15 cellular contexts compared by ENCODE assay signal in genomic region chr17:1059131-1059795, GRCh38.
DNase-seq lines count a peak whose midpoint lies in the region; ATAC-seq and TF ChIP-seq lines count a peak whose summit lies in the region.
"Had no signal": no experiment of that assay in that cellular context is flagged by ENCODE, and none has a peak within 500 bp of the region (broad histone marks: within the 10 kb centered on the region; RNA-seq: fewer than 3 reads in every experiment).

No MANE protein-coding gene starts in this region.

- no peak overlapping the region for H3K4me2 ChIP-seq in mammary epithelial cell (ENCODE audit: insufficient read depth, low read depth, low read length)

- no peak overlapping the region for H3K4me3 Mint-ChIP-seq in MCF 10A (ENCODE audit: unreplicated experiment)
- H3K4me3 Mint-ChIP-seq in nephron progenitor cell = no peak overlapping the region
- H3K4me3 Mint-ChIP-seq: B cell; CD4-positive, alpha-beta memory T cell; HFFc6 had no signal

- H3K9me3 ChIP-seq in mammary epithelial cell (replicated peaks; ENCODE audit: insufficient read depth, low read length) = no peaks in the 10 kb centered on the region
- H3K9me3 ChIP-seq: Peyer's patch had no signal

- no peaks in the 10 kb centered on the region for H3K79me2 ChIP-seq in mammary epithelial cell (ENCODE audit: insufficient read depth, low read length)

- H3K36me3 Mint-ChIP-seq in MCF 10A (ENCODE audit: insufficient read depth, unreplicated experiment) (peaks cover 42% of the 10 kb centered on the region), nephron progenitor cell (ENCODE audit: low read depth) (peaks cover 52% of the 10 kb centered on the region)

- H3K36me3 ChIP-seq in mammary epithelial cell (ENCODE audit: insufficient read depth, low read length) = peaks cover 7% of the 10 kb centered on the region

- no peak overlapping the region for H2AFZ ChIP-seq in mammary epithelial cell (ENCODE audit: low read depth, low read length)

- peaks cover 8% of the 10 kb centered on the region for H3K4me1 Mint-ChIP-seq in MCF 10A (ENCODE audit: insufficient read depth, unreplicated experiment)
- H3K4me1 Mint-ChIP-seq in nephron progenitor cell = peaks cover 13% of the 10 kb centered on the region
- H3K4me1 Mint-ChIP-seq: B cell had no signal

- dilution Hi-C loops in mammary epithelial cell (cut with HindIII; ENCODE audit: low sequenced_read_pairs) = loop anchor here (5.0 to 10.0 kb wide), 2 partner anchors 52 to 196 kb away; no protein-coding TSS in a partner anchor

- H3K27me3 Mint-ChIP-seq in MCF 10A (ENCODE audit: insufficient read depth, unreplicated experiment) (no peaks in the 10 kb centered on the region), nephron progenitor cell (ENCODE audit: low read depth, poor library complexity) (no peaks in the 10 kb centered on the region)
- H3K27me3 Mint-ChIP-seq: B cell; CD4-positive, alpha-beta memory T cell had no signal

- DNase-seq in MCF 10A (ENCODE audit: unreplicated experiment) (no peak), mammary epithelial cell (no peak), NCI-H1105 (lab: John Stamatoyannopoulos, UW) (peak; percentile 43), nephron progenitor cell (no peak), 8988T (no peak)
- no peak for DNase-seq in activated CD4-positive, CD25-positive, alpha-beta regulatory T cell (lab: John Stamatoyannopoulos, UW)
- DNase-seq: GDM1, HFFc6, NCI-H187 had no signal

- no peak overlapping the region for H3K4me3 ChIP-seq in mammary epithelial cell (replicated peaks in 1 of 3; ENCODE audit: insufficient read depth in 1 of 3, low read depth in 2 of 3, low read length in 3 of 3)
- H3K4me3 ChIP-seq: K562, Peyer's patch had no signal

- CTCF ChIA-PET in MCF 10A (lab: Yijun Ruan, JAX) = interaction anchor here (0.6 to 1.8 kb wide), 8 partner anchors 11 to 128 kb away, joined by 3 to 8 read pairs (median 4); no protein-coding TSS in a partner anchor
- CTCF ChIA-PET in mammary epithelial cell (lab: Charles Lee; ENCODE audit: low non-redundant PET) = no interaction called here

- TF ChIP-seq CTCF in MCF 10A (IDR thresholded peaks at IDR 0.05; ENCODE audit: unreplicated experiment) (no peak), mammary epithelial cell (conservative IDR thresholded peaks at IDR 0.05 in 1 of 2, IDR thresholded peaks at IDR 0.05 in 1 of 2; ENCODE audit: extremely low read depth in 1 of 2, insufficient read depth in 1 of 2, low read depth in 1 of 2, low read length in 2 of 2) (no peak), nephron progenitor cell (IDR thresholded peaks at IDR 0.05) (no peak)

- no peak for ATAC-seq in GM18867 (IDR thresholded peaks at IDR 0.05; ENCODE audit: unreplicated experiment)

- H3K9me3 Mint-ChIP-seq in MCF 10A (ENCODE audit: unreplicated experiment) (no peaks in the 10 kb centered on the region), nephron progenitor cell (no peaks in the 10 kb centered on the region)
- H3K9me3 Mint-ChIP-seq: CD4-positive, alpha-beta memory T cell; HFFc6 had no signal

- no peaks in the 10 kb centered on the region for H4K20me1 ChIP-seq in mammary epithelial cell (ENCODE audit: insufficient read depth, low read length)

- 90% methylated on average over 12 of the region's 12 CpGs for WGBS in mammary epithelial cell (ENCODE audit: low coverage, missing lambda C conversion rate)

- peaks cover 9% of the 10 kb centered on the region for H3K4me1 ChIP-seq in mammary epithelial cell (ENCODE audit: insufficient read depth, low read length)
- H3K4me1 ChIP-seq: Peyer's patch had no signal

- POLR2A ChIA-PET in MCF 10A (lab: Yijun Ruan, JAX) = interaction anchor here (1.4 kb wide), 1 partner anchor 128 kb away, joined by 4 read pairs; no protein-coding TSS in a partner anchor

- no TSS peak for BruUV-seq in MCF 10A (replicated peaks; lab: Mats Ljungman, UMichigan)
- BruUV-seq in mammary epithelial cell (replicated peaks; lab: Mats Ljungman, UMichigan) = no TSS peak

- in situ Hi-C loops in mammary epithelial cell (cut with MboI; ENCODE audit: low sequenced_read_pairs in 2 of 2) = no loop called here

- no peak overlapping the region for H3K9ac ChIP-seq in mammary epithelial cell (ENCODE audit: insufficient read depth, low read length)

- no peaks in the 10 kb centered on the region for H3K27me3 ChIP-seq in mammary epithelial cell (ENCODE audit: insufficient read depth, low read length)
- H3K27me3 ChIP-seq: Peyer's patch had no signal

- intact Hi-C loops in MCF 10A (cut with micrococcal nuclease) (no loop called here), mammary epithelial cell (cut with micrococcal nuclease) (no loop called here)

- H3K27ac ChIP-seq in mammary epithelial cell (ENCODE audit: insufficient read depth, low read depth, low read length) = no peak overlapping the region
- peak overlapping the region; percentile 12 for H3K27ac ChIP-seq in cingulate gyrus (ENCODE audit: low read depth, low read length)
- H3K27ac ChIP-seq: Peyer's patch had no signal

- H3K27ac Mint-ChIP-seq in MCF 10A (ENCODE audit: low read depth, unreplicated experiment) (peak overlapping the region; percentile 27), nephron progenitor cell (peak overlapping the region; percentile 61)
- H3K27ac Mint-ChIP-seq: B cell, HFFc6 had no signal
